19 cellular contexts compared by ENCODE assay signal in genomic region chr6:90072501-90072900, GRCh38.
A peak's percentile ranks its signal among the peaks of the same experiment; 100 is the strongest.
DNase-seq lines count a peak whose midpoint lies in the region; ATAC-seq and TF ChIP-seq lines count a peak whose summit lies in the region.
"Had no signal": no experiment of that assay in that cellular context is flagged by ENCODE, and none has a peak within 500 bp of the region (broad histone marks: within the 10 kb centered on the region; RNA-seq: fewer than 3 reads in every experiment).

No MANE protein-coding gene starts in this region.

- no peaks in the 10 kb centered on the region for H3K36me3 ChIP-seq in WERI-Rb-1
- H3K36me3 ChIP-seq: gastrocnemius medialis, HAP-1, neutrophil, thoracic aorta had no signal

- H3K9me3 Mint-ChIP-seq in activated T-cell treated with anti-CD3 and anti-CD28 coated beads, Interleukin-2, amount 50 U/mL, for 24 hours, result no peaks in the 10 kb centered on the region
- no peaks in the 10 kb centered on the region for H3K9me3 Mint-ChIP-seq in stimulated activated naive B cell treated with anti-CD40 and anti-IgM and Interleukin-4, amounts not matched to agents 10 μg/mL and 1 μg/mL and 100 μg/mL, for 72 hours

- H3K27ac Mint-ChIP-seq in activated T-cell treated with anti-CD3 and anti-CD28 coated beads, Interleukin-2, amount 50 U/mL, for 24 hours, result peak overlapping the region; percentile 94
- H3K27ac Mint-ChIP-seq in stimulated activated naive B cell treated with anti-CD40 and anti-IgM and Interleukin-4, amounts not matched to agents 10 μg/mL and 1 μg/mL and 100 μg/mL, for 72 hours, result peak overlapping the region; percentile 96

- peaks cover 100% of the 10 kb centered on the region for H3K4me1 Mint-ChIP-seq in activated T-cell treated with anti-CD3 and anti-CD28 coated beads, Interleukin-2, amount 50 U/mL, for 24 hours (ENCODE audit: low read depth)
- peaks cover 68 to 95% of the 10 kb centered on the region in 2 donors for H3K4me1 Mint-ChIP-seq in stimulated activated naive B cell treated with anti-CD40 and anti-IgM and Interleukin-4, amounts not matched to agents 10 μg/mL and 1 μg/mL and 100 μg/mL, for 72 hours

- H3K4me3 ChIP-seq in WERI-Rb-1 (ENCODE audit: low read depth, low read length), result no peak overlapping the region
- H3K4me3 ChIP-seq: gastrocnemius medialis, HAP-1, thoracic aorta had no signal

- ATAC-seq in stimulated activated naive B cell treated with anti-CD40 and anti-IgM and Interleukin-4, amounts not matched to agents 10 μg/mL and 1 μg/mL and 100 μg/mL, for 72 hours (replicated peaks), result peak; percentile 64 to 65
- no peak for ATAC-seq in GM21390 (IDR thresholded peaks at IDR 0.05; ENCODE audit: unreplicated experiment)
- ATAC-seq: gastrocnemius medialis had no signal

- H3K27ac ChIP-seq in WERI-Rb-1 (peak overlapping the region; percentile 70), caudate nucleus (ENCODE audit: low read depth, low read length) (peak overlapping the region; percentile 6)
- H3K27ac ChIP-seq: gastrocnemius medialis, neutrophil, thoracic aorta had no signal

- H3K27me3 ChIP-seq in WERI-Rb-1 (ENCODE audit: insufficient read depth, low read depth, severe bottlenecking), result no peaks in the 10 kb centered on the region
- H3K27me3 ChIP-seq: gastrocnemius medialis, neutrophil had no signal

- H3K4me3 Mint-ChIP-seq in activated T-cell treated with anti-CD3 and anti-CD28 coated beads, Interleukin-2, amount 50 U/mL, for 24 hours, result peak overlapping the region; percentile 92
- peak overlapping the region; percentile 82 to 89 for H3K4me3 Mint-ChIP-seq in stimulated activated naive B cell treated with anti-CD40 and anti-IgM and Interleukin-4, amounts not matched to agents 10 μg/mL and 1 μg/mL and 100 μg/mL, for 72 hours

- peaks cover 99% of the 10 kb centered on the region for H3K36me3 Mint-ChIP-seq in activated T-cell treated with anti-CD3 and anti-CD28 coated beads, Interleukin-2, amount 50 U/mL, for 24 hours (ENCODE audit: low read depth)
- H3K36me3 Mint-ChIP-seq in stimulated activated naive B cell treated with anti-CD40 and anti-IgM and Interleukin-4, amounts not matched to agents 10 μg/mL and 1 μg/mL and 100 μg/mL, for 72 hours, result peaks cover 71 to 84% of the 10 kb centered on the region in 2 donors

- DNase-seq in activated T-cell treated with anti-CD3 and anti-CD28 coated beads, Interleukin-2, amount 50 U/mL, for 24 hours, result no peak
- DNase-seq in activated T-cell treated with anti-CD3 and anti-CD28 coated beads, Interleukin-2, amount 50 U/mL, for 48 hours, result no peak
- DNase-seq in WERI-Rb-1, result no peak
- DNase-seq in caudate nucleus (lab: John Stamatoyannopoulos, UW), result no peak
- DNase-seq in stimulated activated naive B cell treated with anti-CD40 and anti-IgM and Interleukin-4, amounts not matched to agents 10 μg/mL and 1 μg/mL and 100 μg/mL, for 72 hours, result no peak
- DNase-seq in activated effector memory CD4-positive, alpha-beta T cell treated with Interleukin-2 at 50 U/mL for 16 hours, result no peak
- no peak for DNase-seq in hippocampal formation (lab: John Stamatoyannopoulos, UW)
- DNase-seq: dermis blood vessel endothelial cell; DMS79; gastrocnemius medialis; midbrain; NCI-H1105 treated with DMSO at 0.1 percent for 48 hours; retina; stimulated activated CD4-positive, alpha-beta T cell treated with anti-CD3 and anti-CD28 coated beads, Interleukin-12 subunit alpha, Interleukin-12 subunit beta, amount 100 ng/mL, for 4 hours; stimulated activated CD8-positive, alpha-beta memory T cell treated with anti-CD3 and anti-CD28 coated beads, Interleukin-4, amount 100 ng/mL, for 48 hours had no signal

- no peaks in the 10 kb centered on the region for H3K27me3 Mint-ChIP-seq in activated T-cell treated with anti-CD3 and anti-CD28 coated beads, Interleukin-2, amount 50 U/mL, for 24 hours
- H3K27me3 Mint-ChIP-seq in stimulated activated naive B cell treated with anti-CD40 and anti-IgM and Interleukin-4, amounts not matched to agents 10 μg/mL and 1 μg/mL and 100 μg/mL, for 72 hours, result no peaks in the 10 kb centered on the region

- TF ChIP-seq CTCF in WERI-Rb-1 (IDR thresholded peaks at IDR 0.05; ENCODE audit: low read depth, low read length), result no peak

- no peaks in the 10 kb centered on the region for H3K9me3 ChIP-seq in WERI-Rb-1 (ENCODE audit: severe bottlenecking)
- H3K9me3 ChIP-seq: gastrocnemius medialis, HAP-1, neutrophil, thoracic aorta had no signal
